Comparison of ENCODE assay signal across 17 cellular contexts in the genomic region with DNA sequence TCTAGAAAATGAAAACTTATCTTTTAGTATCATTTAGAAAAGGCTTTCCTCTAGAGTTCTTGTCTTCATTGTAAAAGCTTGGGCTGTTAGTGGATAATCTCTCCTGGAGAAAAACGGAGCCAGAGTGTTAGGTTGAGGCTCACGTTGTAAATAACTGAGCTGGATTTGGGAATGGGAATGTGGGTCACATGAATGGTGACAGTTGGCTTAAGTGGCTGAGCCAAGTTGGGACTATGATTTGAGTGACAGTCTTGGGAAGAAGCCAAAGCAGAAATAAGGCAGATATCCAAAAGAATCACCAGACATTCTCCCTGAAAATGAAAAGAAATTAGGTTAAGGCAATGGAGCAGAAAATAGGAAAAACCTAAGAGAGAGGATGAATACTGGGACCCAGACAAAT. TPM values are rescaled to one million over a fixed set of nuclear protein-coding genes. Genes with fewer than 3 reads are reported as not detected.
DNase-seq lines count a peak whose midpoint lies in the region; ATAC-seq and TF ChIP-seq lines count a peak whose summit lies in the region.
"Had no signal": no experiment of that assay in that cellular context is flagged by ENCODE, and none has a peak within 500 bp of the region (broad histone marks: within the 10 kb centered on the region; RNA-seq: fewer than 3 reads in every experiment).

No MANE protein-coding gene starts in this region.

- H3K4me3 ChIP-seq in body of pancreas, result no peak overlapping the region
- no peak overlapping the region for H3K4me3 ChIP-seq in skeletal muscle tissue (ENCODE audit: low read length in 3 of 3)
- H3K4me3 ChIP-seq: mucosa of descending colon had no signal

- TF ChIP-seq POLR2A in body of pancreas (IDR thresholded peaks at IDR 0.05), result peak in 1 of 3 donors; percentile 14

- TF ChIP-seq CTCF in body of pancreas (IDR thresholded peaks at IDR 0.05), result no peak

- no peak overlapping the region for H3K27ac Mint-ChIP-seq in activated naive CD8-positive, alpha-beta T cell treated with anti-CD3 and anti-CD28 coated beads, Interleukin-2, amount 50 U/mL, for 24 hours
- H3K27ac Mint-ChIP-seq: activated naive CD8-positive, alpha-beta T cell treated with anti-CD3 and anti-CD28 coated beads for 36 hours had no signal

- H3K9me3 ChIP-seq in body of pancreas (no peaks in the 10 kb centered on the region), skeletal muscle tissue (ENCODE audit: control insufficient read depth in 3 of 3, low read length in 3 of 3) (no peaks in the 10 kb centered on the region)
- H3K9me3 ChIP-seq: mucosa of descending colon had no signal

- H3K9me3 Mint-ChIP-seq in activated naive CD8-positive, alpha-beta T cell treated with anti-CD3 and anti-CD28 coated beads, Interleukin-2, amount 50 U/mL, for 24 hours, result no peaks in the 10 kb centered on the region
- H3K9me3 Mint-ChIP-seq: activated naive CD8-positive, alpha-beta T cell treated with anti-CD3 and anti-CD28 coated beads for 36 hours had no signal

- H3K36me3 ChIP-seq in body of pancreas (replicated peaks in 1 of 2; ENCODE audit: insufficient read depth in 1 of 2, low read depth in 2 of 2) (no peaks in the 10 kb centered on the region), skeletal muscle tissue (ENCODE audit: control insufficient read depth in 3 of 3, insufficient read depth in 3 of 3, low read length in 3 of 3) (no peaks in the 10 kb centered on the region)

- TF ChIP-seq RAD21 in Ishikawa (IDR thresholded peaks at IDR 0.05; ENCODE audit: low read depth), result no peak

- DNase-seq in body of pancreas, result peak; percentile 18 to 36 (median 32)
- DNase-seq in left lobe of liver (ENCODE audit: low spot score), result no peak
- no peak for DNase-seq in NCI-H748 (lab: John Stamatoyannopoulos, UW; ENCODE audit: unreplicated experiment)
- no peak for DNase-seq in T-helper 9 cell
- DNase-seq in activated naive CD8-positive, alpha-beta T cell treated with anti-CD3 and anti-CD28 coated beads, Interleukin-2, amount 50 U/mL, for 24 hours, result no peak
- DNase-seq: activated CD4-positive, alpha-beta T cell treated with anti-CD3 and anti-CD28 coated beads, Interleukin-2, amount 50 U/mL, for 4 hours; activated naive CD8-positive, alpha-beta T cell treated with anti-CD3 and anti-CD28 coated beads for 36 hours; activated T-cell treated with anti-CD3 and anti-CD28 coated beads, Interleukin-2, amount 50 U/mL, for 48 hours; central memory CD4-positive, alpha-beta T cell; Karpas-422; mucosa of descending colon; NCI-H1417 treated with DMSO at 0.1 percent for 48 hours; occipital lobe had no signal

- WGBS in body of pancreas, 2 donors, result 9 to 10% methylated on average over 2 of the region's 2 CpGs

- no peaks in the 10 kb centered on the region for H3K27me3 Mint-ChIP-seq in activated naive CD8-positive, alpha-beta T cell treated with anti-CD3 and anti-CD28 coated beads, Interleukin-2, amount 50 U/mL, for 24 hours
- H3K27me3 Mint-ChIP-seq: activated naive CD8-positive, alpha-beta T cell treated with anti-CD3 and anti-CD28 coated beads for 36 hours had no signal

- intact Hi-C loops in body of pancreas (cut with DNase I), result no loop called here

- no peak for TF ChIP-seq EP300 in Ishikawa (IDR thresholded peaks at IDR 0.05; ENCODE audit: borderline replicate concordance)

- H3K4me1 ChIP-seq in body of pancreas (peaks cover 25% of the 10 kb centered on the region), skeletal muscle tissue (ENCODE audit: control insufficient read depth in 3 of 3, insufficient read depth in 3 of 3, low read length in 3 of 3) (peaks cover 4 to 6% (median 6%) of the 10 kb centered on the region in 3 donors)

- H3K4me1 Mint-ChIP-seq in activated naive CD8-positive, alpha-beta T cell treated with anti-CD3 and anti-CD28 coated beads, Interleukin-2, amount 50 U/mL, for 24 hours, result no peaks in the 10 kb centered on the region
- H3K4me1 Mint-ChIP-seq: activated naive CD8-positive, alpha-beta T cell treated with anti-CD3 and anti-CD28 coated beads for 36 hours had no signal

- H3K27ac ChIP-seq in body of pancreas (peak overlapping the region; percentile 53 to 93 (median 78)), skeletal muscle tissue (ENCODE audit: low read depth, low read length) (peak overlapping the region; percentile 52)
- H3K27ac ChIP-seq: HL-60 had no signal

- H3K27me3 ChIP-seq in body of pancreas, result no peaks in the 10 kb centered on the region
- H3K27me3 ChIP-seq in skeletal muscle tissue (ENCODE audit: control insufficient read depth in 3 of 3, insufficient read depth in 3 of 3, low read length in 3 of 3), result no peaks in the 10 kb centered on the region

- ATAC-seq in body of pancreas (peak; percentile 58), left lobe of liver (peak; percentile 75), GM19467 (IDR thresholded peaks at IDR 0.05; ENCODE audit: unreplicated experiment) (no peak)
- no peak for ATAC-seq in activated naive CD8-positive, alpha-beta T cell treated with anti-CD3 and anti-CD28 coated beads, Interleukin-2, amount 50 U/mL, for 24 hours
- ATAC-seq: mucosa of descending colon had no signal

- no peak overlapping the region for H3K9ac ChIP-seq in skeletal muscle tissue (ENCODE audit: low read depth in 1 of 3, low read length in 3 of 3)

- no peaks in the 10 kb centered on the region for H3K36me3 Mint-ChIP-seq in activated naive CD8-positive, alpha-beta T cell treated with anti-CD3 and anti-CD28 coated beads, Interleukin-2, amount 50 U/mL, for 24 hours (ENCODE audit: low read depth)
- H3K36me3 Mint-ChIP-seq: activated naive CD8-positive, alpha-beta T cell treated with anti-CD3 and anti-CD28 coated beads for 36 hours had no signal

- H3K4me3 Mint-ChIP-seq in activated naive CD8-positive, alpha-beta T cell treated with anti-CD3 and anti-CD28 coated beads, Interleukin-2, amount 50 U/mL, for 24 hours, result no peak overlapping the region
- H3K4me3 Mint-ChIP-seq: activated naive CD8-positive, alpha-beta T cell treated with anti-CD3 and anti-CD28 coated beads for 36 hours had no signal

TF ChIP-seq in Ishikawa, 13 proteins besides CTCF, POLR2A, EP300 and RAD21:
- TF ChIP-seq, protein P1, sequence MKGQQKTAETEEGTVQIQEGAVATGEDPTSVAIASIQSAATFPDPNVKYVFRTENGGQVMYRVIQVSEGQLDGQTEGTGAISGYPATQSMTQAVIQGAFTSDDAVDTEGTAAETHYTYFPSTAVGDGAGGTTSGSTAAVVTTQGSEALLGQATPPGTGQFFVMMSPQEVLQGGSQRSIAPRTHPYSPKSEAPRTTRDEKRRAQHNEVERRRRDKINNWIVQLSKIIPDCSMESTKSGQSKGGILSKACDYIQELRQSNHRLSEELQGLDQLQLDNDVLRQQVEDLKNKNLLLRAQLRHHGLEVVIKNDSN (IDR thresholded peaks at IDR 0.05), result no peak
- TF ChIP-seq CREB1 (IDR thresholded peaks at IDR 0.05; ENCODE audit: low read depth) (no peak), NFIC (IDR thresholded peaks at IDR 0.05) (peak; percentile 71), FOXM1 (IDR thresholded peaks at IDR 0.05; ENCODE audit: borderline replicate concordance, low read depth) (no peak), TAF1 (IDR thresholded peaks at IDR 0.05; ENCODE audit: low read depth) (no peak), TCF12 (IDR thresholded peaks at IDR 0.05; ENCODE audit: low read depth) (no peak), MAX (IDR thresholded peaks at IDR 0.05) (no peak), TEAD4 (IDR thresholded peaks at IDR 0.05) (0 out of 2 replicates have a peak, but pooled peaks have one; percentile 2), YY1 (IDR thresholded peaks at IDR 0.05; ENCODE audit: low read depth) (no peak)
- TF ChIP-seq, protein P2, sequence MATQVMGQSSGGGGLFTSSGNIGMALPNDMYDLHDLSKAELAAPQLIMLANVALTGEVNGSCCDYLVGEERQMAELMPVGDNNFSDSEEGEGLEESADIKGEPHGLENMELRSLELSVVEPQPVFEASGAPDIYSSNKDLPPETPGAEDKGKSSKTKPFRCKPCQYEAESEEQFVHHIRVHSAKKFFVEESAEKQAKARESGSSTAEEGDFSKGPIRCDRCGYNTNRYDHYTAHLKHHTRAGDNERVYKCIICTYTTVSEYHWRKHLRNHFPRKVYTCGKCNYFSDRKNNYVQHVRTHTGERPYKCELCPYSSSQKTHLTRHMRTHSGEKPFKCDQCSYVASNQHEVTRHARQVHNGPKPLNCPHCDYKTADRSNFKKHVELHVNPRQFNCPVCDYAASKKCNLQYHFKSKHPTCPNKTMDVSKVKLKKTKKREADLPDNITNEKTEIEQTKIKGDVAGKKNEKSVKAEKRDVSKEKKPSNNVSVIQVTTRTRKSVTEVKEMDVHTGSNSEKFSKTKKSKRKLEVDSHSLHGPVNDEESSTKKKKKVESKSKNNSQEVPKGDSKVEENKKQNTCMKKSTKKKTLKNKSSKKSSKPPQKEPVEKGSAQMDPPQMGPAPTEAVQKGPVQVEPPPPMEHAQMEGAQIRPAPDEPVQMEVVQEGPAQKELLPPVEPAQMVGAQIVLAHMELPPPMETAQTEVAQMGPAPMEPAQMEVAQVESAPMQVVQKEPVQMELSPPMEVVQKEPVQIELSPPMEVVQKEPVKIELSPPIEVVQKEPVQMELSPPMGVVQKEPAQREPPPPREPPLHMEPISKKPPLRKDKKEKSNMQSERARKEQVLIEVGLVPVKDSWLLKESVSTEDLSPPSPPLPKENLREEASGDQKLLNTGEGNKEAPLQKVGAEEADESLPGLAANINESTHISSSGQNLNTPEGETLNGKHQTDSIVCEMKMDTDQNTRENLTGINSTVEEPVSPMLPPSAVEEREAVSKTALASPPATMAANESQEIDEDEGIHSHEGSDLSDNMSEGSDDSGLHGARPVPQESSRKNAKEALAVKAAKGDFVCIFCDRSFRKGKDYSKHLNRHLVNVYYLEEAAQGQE (IDR thresholded peaks at IDR 0.05; ENCODE audit: low read depth), result no peak

RNA-seq across cellular contexts. Expression of gene PDGFC, which starts 33.6 kb away (rescaled TPM):
- 10 to 100 TPM; 19.1 to 21.8 TPM for total RNA-seq in body of pancreas
- 9.1 TPM for total RNA-seq in left lobe of liver
- 35.0 TPM for total RNA-seq in skeletal muscle tissue
- total RNA-seq: activated naive CD8-positive, alpha-beta T cell treated with anti-CD3 and anti-CD28 coated beads for 36 hours had no signal

Comparison
In these comparisons a context has a peak if more than half of its experiments do, and no peak if none do; other contexts are left out.
1. ATAC-seq: peak in body of pancreas (single experiment) and left lobe of liver (single experiment); none in GM19467 (single experiment) and activated naive CD8-positive, alpha-beta T cell treated with anti-CD3 and anti-CD28 coated beads, Interleukin-2, amount 50 U/mL, for 24 hours (single experiment).
2. DNase-seq: peak in body of pancreas (4 of 4); none in left lobe of liver (single experiment), NCI-H748 (single experiment), T-helper 9 cell (single experiment) and activated naive CD8-positive, alpha-beta T cell treated with anti-CD3 and anti-CD28 coated beads, Interleukin-2, amount 50 U/mL, for 24 hours (single experiment).